ENCODE assay signal across 8 cellular contexts in genomic region chr12:121781751-121782615, GRCh38. TPM values are rescaled to one million over a fixed set of nuclear protein-coding genes. Genes with fewer than 3 reads are reported as not detected.
DNase-seq lines count a peak whose midpoint lies in the region; ATAC-seq and TF ChIP-seq lines count a peak whose summit lies in the region.

No MANE protein-coding gene starts in this region.

- intact Hi-C loops in Right ventricle myocardium inferior (cut with DNase I) (no loop called here), cardiac septum (cut with DNase I) (no loop called here), left ventricle myocardium inferior (cut with micrococcal nuclease) (no loop called here)

- no peaks in the 10 kb centered on the region for H3K9me3 ChIP-seq in left ventricle myocardium inferior (replicated peaks)

- no peaks in the 10 kb centered on the region for H3K27me3 ChIP-seq in left ventricle myocardium inferior (ENCODE audit: low read depth)

- peak overlapping the region; percentile 14 for H3K4me3 ChIP-seq in left ventricle myocardium inferior

- peak overlapping the region; percentile 68 for H3K27ac ChIP-seq in left ventricle myocardium inferior (replicated peaks)

- H3K36me3 ChIP-seq in left ventricle myocardium inferior, result peaks cover 17% of the 10 kb centered on the region

- peaks cover 80% of the 10 kb centered on the region for H3K4me1 Mint-ChIP-seq in stimulated activated naive CD8-positive, alpha-beta T cell treated with anti-CD3 and anti-CD28 coated beads, Interleukin-15, amount 100 ng/mL, for 72 hours
- peaks cover 4% of the 10 kb centered on the region for H3K4me1 Mint-ChIP-seq in progenitor cell of endocrine pancreas (ENCODE audit: low read depth)

- no peaks in the 10 kb centered on the region for H3K27me3 Mint-ChIP-seq in stimulated activated naive CD8-positive, alpha-beta T cell treated with anti-CD3 and anti-CD28 coated beads, Interleukin-15, amount 100 ng/mL, for 72 hours
- no peaks in the 10 kb centered on the region for H3K27me3 Mint-ChIP-seq in progenitor cell of endocrine pancreas

- peaks cover 1% of the 10 kb centered on the region for H3K36me3 Mint-ChIP-seq in progenitor cell of endocrine pancreas (ENCODE audit: insufficient read depth)

- no peaks in the 10 kb centered on the region for H3K9me3 Mint-ChIP-seq in stimulated activated naive CD8-positive, alpha-beta T cell treated with anti-CD3 and anti-CD28 coated beads, Interleukin-15, amount 100 ng/mL, for 72 hours
- no peaks in the 10 kb centered on the region for H3K9me3 Mint-ChIP-seq in progenitor cell of endocrine pancreas (ENCODE audit: low read depth)

- peak overlapping the region; percentile 81 for H3K4me3 Mint-ChIP-seq in stimulated activated naive CD8-positive, alpha-beta T cell treated with anti-CD3 and anti-CD28 coated beads, Interleukin-15, amount 100 ng/mL, for 72 hours
- H3K4me3 Mint-ChIP-seq in progenitor cell of endocrine pancreas (ENCODE audit: low read depth), result no peak overlapping the region

- ATAC-seq in Right ventricle myocardium inferior (no peak), HG03432 (IDR thresholded peaks at IDR 0.05; ENCODE audit: unreplicated experiment) (peak; percentile 56)
- ATAC-seq in stimulated activated naive CD8-positive, alpha-beta T cell treated with anti-CD3 and anti-CD28 coated beads, Interleukin-15, amount 100 ng/mL, for 72 hours, result peak; percentile 91

- peak overlapping the region; percentile 91 to 94 for H3K27ac Mint-ChIP-seq in stimulated activated naive CD8-positive, alpha-beta T cell treated with anti-CD3 and anti-CD28 coated beads, Interleukin-15, amount 100 ng/mL, for 72 hours
- no peak overlapping the region for H3K27ac Mint-ChIP-seq in progenitor cell of endocrine pancreas

- DNase-seq in Right ventricle myocardium inferior (ENCODE audit: missing footprints) (peak; percentile 70), cardiac septum (ENCODE audit: low spot score) (no peak), left ventricle myocardium inferior (no peak), progenitor cell of endocrine pancreas (ENCODE audit: low spot score, unreplicated experiment) (no peak), dedifferentiated amniotic fluid mesenchymal stem cell (ENCODE audit: extremely low spot score) (no peak)
- DNase-seq in activated CD8-positive, alpha-beta memory T cell treated with anti-CD3 and anti-CD28 coated beads, Interleukin-2, amount 50 U/mL, for 48 hours, result peak; percentile 81
- DNase-seq in stimulated activated naive CD8-positive, alpha-beta T cell treated with anti-CD3 and anti-CD28 coated beads, Interleukin-15, amount 100 ng/mL, for 72 hours, result peak; percentile 52 to 77

- H3K4me1 ChIP-seq in left ventricle myocardium inferior, result peaks cover 35% of the 10 kb centered on the region

- TF ChIP-seq CTCF in left ventricle myocardium inferior (IDR thresholded peaks at IDR 0.05; ENCODE audit: borderline replicate concordance), result no peak
- TF ChIP-seq CTCF in progenitor cell of endocrine pancreas (IDR thresholded peaks at IDR 0.05; ENCODE audit: unreplicated experiment), result no peak

RNA-seq across cellular contexts. Expression of gene RHOF, which starts 11.5 kb away (rescaled TPM):
- 47.7 TPM for total RNA-seq in Right ventricle myocardium inferior
- total RNA-seq in cardiac septum, result 20.9 TPM
- total RNA-seq in left ventricle myocardium inferior, result 44.3 TPM
- 36.0 and 37.5 TPM in 2 replicates for total RNA-seq in progenitor cell of endocrine pancreas

RNA-seq across cellular contexts. Expression of gene SETD1B, which starts 21.8 kb away (rescaled TPM):
- 8.0 TPM for total RNA-seq in Right ventricle myocardium inferior
- total RNA-seq in cardiac septum, result 13.0 TPM
- 7.9 TPM for total RNA-seq in left ventricle myocardium inferior
- total RNA-seq in progenitor cell of endocrine pancreas, result 27.2 and 28.6 TPM in 2 replicates

Comparison
In these comparisons a context has a peak if more than half of its experiments do, and no peak if none do; other contexts are left out.
1. DNase-seq: peak in Right ventricle myocardium inferior (single experiment), activated CD8-positive, alpha-beta memory T cell treated with anti-CD3 and anti-CD28 coated beads, Interleukin-2, amount 50 U/mL, for 48 hours (single experiment) and stimulated activated naive CD8-positive, alpha-beta T cell treated with anti-CD3 and anti-CD28 coated beads, Interleukin-15, amount 100 ng/mL, for 72 hours (2 of 2); none in cardiac septum (single experiment), left ventricle myocardium inferior (single experiment), progenitor cell of endocrine pancreas (single experiment) and dedifferentiated amniotic fluid mesenchymal stem cell (single experiment).